ENCODE assay signal across 8 cellular contexts in the genomic region with DNA sequence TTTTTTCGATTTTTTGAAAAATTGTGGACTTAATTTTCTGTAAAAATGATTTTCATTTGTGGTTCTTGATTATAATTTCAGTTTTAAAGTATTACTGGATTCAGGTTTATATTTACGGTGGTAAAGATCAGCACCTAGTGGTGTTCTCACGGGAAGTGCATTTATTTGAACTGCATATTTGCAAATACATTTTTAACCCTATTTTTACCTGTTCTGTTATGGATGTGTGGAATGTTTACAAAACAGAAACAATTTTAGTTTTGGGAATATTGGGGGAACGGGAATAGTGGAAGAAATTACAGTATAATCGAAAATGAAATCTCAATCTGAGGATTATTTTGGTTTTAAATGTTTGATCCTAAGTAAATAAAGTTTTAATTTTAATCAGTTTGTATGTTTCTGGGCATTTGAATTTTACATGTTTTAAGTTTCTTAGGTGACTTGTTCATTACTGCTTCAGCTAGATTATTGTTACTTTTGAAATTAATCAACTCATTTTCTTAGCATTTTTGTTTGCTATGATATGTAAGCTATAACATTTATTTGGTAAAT. TPM values are rescaled to one million over a fixed set of nuclear protein-coding genes. Genes with fewer than 3 reads are reported as not detected.
DNase-seq lines count a peak whose midpoint lies in the region; ATAC-seq lines count a peak whose summit lies in the region.

No MANE protein-coding gene starts in this region.

- DNase-seq in NCI-H1694 (lab: John Stamatoyannopoulos, UW) (peak; percentile 46), NCI-H1694 treated with DMSO at 0.1 percent for 48 hours (lab: John Stamatoyannopoulos, UW) (no peak), NCI-H526 (lab: John Stamatoyannopoulos, UW) (peak; percentile 39 to 53), caudate nucleus (lab: John Stamatoyannopoulos, UW) (peak in 1 of 61 donors; percentile 10), lung microvascular endothelial cell (ENCODE audit: low read depth in 2 of 2) (peak; percentile 55 to 65), aorta (no peak), NCI-H2171 treated with DMSO at 0.1 percent for 48 hours (lab: John Stamatoyannopoulos, UW) (no peak)

- intact Hi-C loops in aorta (cut with DNase I), result loop anchor here (5.0 kb wide), 2 partner anchors 41 to 109 kb away; no protein-coding TSS in a partner anchor

- H3K4me1 ChIP-seq in aorta (ENCODE audit: control insufficient read depth in 1 of 2, insufficient read depth in 2 of 2, low read length in 2 of 2), result no peaks in the 10 kb centered on the region

- H3K9me3 ChIP-seq in aorta (ENCODE audit: control insufficient read depth, low read length), result no peaks in the 10 kb centered on the region

- H3K4me3 ChIP-seq in aorta (ENCODE audit: low read length in 2 of 2), result peak overlapping the region; percentile 87 to 88

- WGBS in aorta, 2 donors, result 8 to 9% methylated on average over 5 of the region's 5 CpGs

- H3K36me3 ChIP-seq in aorta (ENCODE audit: control insufficient read depth in 1 of 2, insufficient read depth in 2 of 2, low read length in 1 of 2), result no peaks in the 10 kb centered on the region

- peak overlapping the region; percentile 99 for H3K27ac ChIP-seq in caudate nucleus (ENCODE audit: low read depth, low read length)
- H3K27ac ChIP-seq in aorta (ENCODE audit: low read depth in 1 of 2, low read length in 2 of 2), result no peak overlapping the region

- H3K27me3 ChIP-seq in aorta (ENCODE audit: control insufficient read depth in 1 of 2, insufficient read depth in 2 of 2, low read length in 1 of 2), result no peaks in the 10 kb centered on the region

- ATAC-seq in aorta (ENCODE audit: low FRiP score) (no peak), HG02938 (IDR thresholded peaks at IDR 0.05; ENCODE audit: unreplicated experiment) (no peak)

RNA-seq across cellular contexts. Expression of gene ATF7IP, which starts 0.8 kb away (rescaled TPM):
- total RNA-seq in lung microvascular endothelial cell (14.6 and 15.9 TPM in 2 replicates), aorta (10 to 100 TPM; 54.5 to 98.4 TPM)
- polyA plus RNA-seq in aorta, result 1 to 10 TPM; 7.0 to 8.9 TPM

Comparison
In these comparisons a context has a peak if more than half of its experiments do, and no peak if none do; other contexts are left out.
1. DNase-seq: peak in NCI-H1694 (single experiment), NCI-H526 (2 of 2) and lung microvascular endothelial cell (2 of 2); none in NCI-H1694 treated with DMSO at 0.1 percent for 48 hours (single experiment), aorta (0 of 2) and NCI-H2171 treated with DMSO at 0.1 percent for 48 hours (single experiment).